Comparison of ENCODE assay signal across 13 cellular contexts in the genomic region with DNA sequence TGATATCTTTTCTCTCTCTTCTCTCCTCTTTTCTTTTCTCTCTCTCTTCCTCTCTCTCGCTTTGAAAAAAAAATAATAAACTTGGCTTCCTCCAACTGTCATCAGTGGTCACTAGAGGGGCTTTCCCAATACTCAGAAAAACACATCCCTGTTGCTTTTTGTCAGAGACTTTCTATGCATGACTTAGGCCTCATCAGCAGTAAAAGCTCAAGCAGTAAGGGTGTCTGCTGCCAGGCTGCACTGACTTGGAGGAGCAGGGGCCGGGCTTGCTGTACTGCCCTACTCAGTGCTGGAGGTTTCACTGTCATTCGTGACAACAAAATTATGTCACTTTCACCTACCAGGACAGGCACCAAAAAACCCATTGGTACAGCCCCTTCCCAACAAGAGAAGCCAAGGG.
DNase-seq lines count a peak whose midpoint lies in the region; ATAC-seq and TF ChIP-seq lines count a peak whose summit lies in the region.
"Had no signal": no experiment of that assay in that cellular context is flagged by ENCODE, and none has a peak within 500 bp of the region (broad histone marks: within the 10 kb centered on the region; RNA-seq: fewer than 3 reads in every experiment).

No MANE protein-coding gene starts in this region.

- H3K4me3 ChIP-seq in HEK293 (ENCODE audit: low read depth, low read length) (no peak overlapping the region), SK-N-SH (ENCODE audit: low read depth in 2 of 2, low read length in 1 of 2) (no peak overlapping the region)
- H3K4me3 ChIP-seq: esophagus muscularis mucosa, testis had no signal

- peaks cover 5% of the 10 kb centered on the region; the same call in 1 of the 2 replicates for H3K4me1 ChIP-seq in HEK293 (ENCODE audit: control insufficient read depth, insufficient read depth, low read length)
- H3K4me1 ChIP-seq in SK-N-SH (ENCODE audit: control insufficient read depth in 1 of 2, insufficient read depth in 2 of 2, low read depth in 1 of 2, low read length in 1 of 2) = peaks cover 0 to 14% of the 10 kb centered on the region in 2 experiments; a peak in 2 of 4 replicates
- H3K4me1 ChIP-seq: esophagus muscularis mucosa, testis had no signal

- H3K9me3 Mint-ChIP-seq in activated T-cell treated with anti-CD3 and anti-CD28 coated beads, Interleukin-2, amount 50 U/mL, for 72 hours = no peaks in the 10 kb centered on the region
- H3K9me3 Mint-ChIP-seq in activated T-cell treated with anti-CD3 and anti-CD28 coated beads, Interleukin-2, amount 50 U/mL, for 4 hours = no peaks in the 10 kb centered on the region
- H3K9me3 Mint-ChIP-seq in T-cell = no peaks in the 10 kb centered on the region

- H3F3A ChIP-seq in SK-N-SH (replicated peaks; ENCODE audit: insufficient read depth) = peaks cover 10% of the 10 kb centered on the region

- no peak overlapping the region for H2AFZ ChIP-seq in SK-N-SH (ENCODE audit: low read depth)

- H3K79me2 ChIP-seq in SK-N-SH (ENCODE audit: insufficient read depth) = no peaks in the 10 kb centered on the region

- no peak overlapping the region for H3K9ac ChIP-seq in SK-N-SH

- no peaks in the 10 kb centered on the region for H3K27me3 Mint-ChIP-seq in activated T-cell treated with anti-CD3 and anti-CD28 coated beads, Interleukin-2, amount 50 U/mL, for 72 hours (ENCODE audit: low read depth)
- H3K27me3 Mint-ChIP-seq in activated T-cell treated with anti-CD3 and anti-CD28 coated beads, Interleukin-2, amount 50 U/mL, for 4 hours (ENCODE audit: low read depth) = peaks cover under 1% of the 10 kb centered on the region
- H3K27me3 Mint-ChIP-seq in T-cell = peaks cover 2 to 4% of the 10 kb centered on the region in 2 donors

- DNase-seq in activated T-cell treated with anti-CD3 and anti-CD28 coated beads, Interleukin-2, amount 50 U/mL, for 72 hours = no peak
- no peak for DNase-seq in activated T-cell treated with anti-CD3 and anti-CD28 coated beads, Interleukin-2, amount 50 U/mL, for 4 hours
- DNase-seq in stimulated activated naive CD8-positive, alpha-beta T cell treated with anti-CD3 and anti-CD28 coated beads, Interleukin-15, Interleukin-2, amounts not matched to agents 100 U/mL and 50 U/mL, for 24 hours = no peak
- DNase-seq in activated T-cell treated with anti-CD3 and anti-CD28 coated beads, Interleukin-2, amount 50 U/mL, for 48 hours = no peak
- DNase-seq in SK-N-SH = no peak
- DNase-seq in T-cell = no peak
- DNase-seq: activated effector memory CD4-positive, alpha-beta T cell treated with Interleukin-2 at 50 U/mL for 16 hours; caudate nucleus; midbrain; testis had no signal

- H3K36me3 Mint-ChIP-seq in activated T-cell treated with anti-CD3 and anti-CD28 coated beads, Interleukin-2, amount 50 U/mL, for 72 hours (ENCODE audit: insufficient read depth in 2 of 2) = no peaks in the 10 kb centered on the region
- no peaks in the 10 kb centered on the region for H3K36me3 Mint-ChIP-seq in activated T-cell treated with anti-CD3 and anti-CD28 coated beads, Interleukin-2, amount 50 U/mL, for 4 hours (ENCODE audit: insufficient read depth)
- no peaks in the 10 kb centered on the region for H3K36me3 Mint-ChIP-seq in T-cell

- no peaks in the 10 kb centered on the region for H4K20me1 ChIP-seq in SK-N-SH (ENCODE audit: insufficient read depth)

- H3K27ac ChIP-seq in HEK293 (ENCODE audit: extremely low read depth, low read depth, low read length) (no peak overlapping the region), SK-N-SH (ENCODE audit: low read depth in 2 of 2, low read length in 1 of 2) (no peak overlapping the region)
- H3K27ac ChIP-seq: esophagus muscularis mucosa, testis had no signal

- H3K9me2 ChIP-seq in SK-N-SH = no peaks in the 10 kb centered on the region

- no peak for TF ChIP-seq EP300 in SK-N-SH (IDR thresholded peaks at IDR 0.05; ENCODE audit: borderline replicate concordance in 1 of 2, low read depth in 1 of 2, low read length in 1 of 2)

- TF ChIP-seq RAD21 in SK-N-SH (IDR thresholded peaks at IDR 0.05; ENCODE audit: low read length) = no peak

- H3K36me3 ChIP-seq in HEK293 (ENCODE audit: control insufficient read depth in 2 of 2, insufficient read depth in 1 of 2, low read length in 2 of 2) = no peaks in the 10 kb centered on the region
- no peaks in the 10 kb centered on the region for H3K36me3 ChIP-seq in SK-N-SH (replicated peaks in 1 of 2; ENCODE audit: control insufficient read depth in 1 of 2, insufficient read depth in 2 of 2, low read length in 1 of 2)
- H3K36me3 ChIP-seq: esophagus muscularis mucosa had no signal

- peak overlapping the region in 1 of 2 donors; percentile 36 for H3K4me3 Mint-ChIP-seq in activated T-cell treated with anti-CD3 and anti-CD28 coated beads, Interleukin-2, amount 50 U/mL, for 72 hours
- no peak overlapping the region for H3K4me3 Mint-ChIP-seq in activated T-cell treated with anti-CD3 and anti-CD28 coated beads, Interleukin-2, amount 50 U/mL, for 4 hours
- H3K4me3 Mint-ChIP-seq in T-cell = no peak overlapping the region

- H3K27me3 ChIP-seq in SK-N-SH (ENCODE audit: insufficient read depth) = no peaks in the 10 kb centered on the region
- H3K27me3 ChIP-seq: esophagus muscularis mucosa, testis had no signal

- H3K4me1 Mint-ChIP-seq in activated T-cell treated with anti-CD3 and anti-CD28 coated beads, Interleukin-2, amount 50 U/mL, for 72 hours (ENCODE audit: low read depth) = peaks cover 23% of the 10 kb centered on the region
- H3K4me1 Mint-ChIP-seq in activated T-cell treated with anti-CD3 and anti-CD28 coated beads, Interleukin-2, amount 50 U/mL, for 4 hours (ENCODE audit: low read depth) = peaks cover 1% of the 10 kb centered on the region
- no peaks in the 10 kb centered on the region for H3K4me1 Mint-ChIP-seq in T-cell

- TF ChIP-seq CTCF in HEK293 (tag by site-specific recombination; IDR thresholded peaks at IDR 0.05) (no peak), SK-N-SH (IDR thresholded peaks at IDR 0.05) (no peak)

- CTCF ChIA-PET in HEK293 (lab: Yijun Ruan, JAX) (interaction anchor here (0.6 to 1.1 kb wide), 2 partner anchors 22 to 550 kb away, joined by 3 to 4 read pairs; no protein-coding TSS in a partner anchor), SK-N-SH (lab: Yijun Ruan, JAX) (interaction anchor here (1.5 kb wide), 1 partner anchor 13 kb away, joined by 5 read pairs; no protein-coding TSS in a partner anchor), T-cell (lab: Charles Lee) (no interaction called here)

- peak; percentile 31 to 53 for ATAC-seq in activated T-cell treated with anti-CD3 and anti-CD28 coated beads, Interleukin-2, amount 50 U/mL, for 72 hours (replicated peaks in 1 of 2)
- ATAC-seq in activated T-cell treated with anti-CD3 and anti-CD28 coated beads, Interleukin-2, amount 50 U/mL, for 4 hours = no peak
- ATAC-seq in HG03439 (IDR thresholded peaks at IDR 0.05; ENCODE audit: unreplicated experiment) = peak; percentile 67
- ATAC-seq in stimulated activated naive CD8-positive, alpha-beta T cell treated with anti-CD3 and anti-CD28 coated beads, Interleukin-15, Interleukin-2, amounts not matched to agents 100 U/mL and 50 U/mL, for 24 hours = peak; percentile 51
- ATAC-seq in T-cell (replicated peaks in 1 of 4) = no peak

- H3K9me3 ChIP-seq in HEK293 (ENCODE audit: control insufficient read depth, insufficient read depth, low read depth, low read length) = no peaks in the 10 kb centered on the region
- peaks cover 3% of the 10 kb centered on the region; the same call in 1 of the 2 replicates for H3K9me3 ChIP-seq in SK-N-SH
- H3K9me3 ChIP-seq: esophagus muscularis mucosa, testis had no signal

- WGBS in SK-N-SH (ENCODE audit: low lambda C conversion rate) = 84% methylated on average over 3 of the region's 3 CpGs

- no peak overlapping the region for H3K4me2 ChIP-seq in SK-N-SH

- POLR2A ChIA-PET in HEK293 (lab: Yijun Ruan, JAX) (no interaction called here), SK-N-SH (lab: Yijun Ruan, JAX) (no interaction called here), T-cell (lab: Charles Lee) (no interaction called here)

- H3K27ac Mint-ChIP-seq in activated T-cell treated with anti-CD3 and anti-CD28 coated beads, Interleukin-2, amount 50 U/mL, for 72 hours = peak overlapping the region; percentile 81
- no peak overlapping the region for H3K27ac Mint-ChIP-seq in T-cell

TF ChIP-seq in HEK293, 187 proteins besides CTCF, POLR2A, EP300 and RAD21:
- peak; percentile 44; the same call in 1 of the 2 replicates for TF ChIP-seq PRDM1 (tag by site-specific recombination; IDR thresholded peaks at IDR 0.05)
- no peak for TF ChIP-seq ZNF596 (tag by site-specific recombination; IDR thresholded peaks at IDR 0.05)

TF ChIP-seq in SK-N-SH, 30 proteins besides CTCF, POLR2A, EP300 and RAD21 (continues in another document):
- TF ChIP-seq RXRA (IDR thresholded peaks at IDR 0.05; ENCODE audit: borderline replicate concordance, low read depth) = no peak
- TF ChIP-seq, protein P1, sequence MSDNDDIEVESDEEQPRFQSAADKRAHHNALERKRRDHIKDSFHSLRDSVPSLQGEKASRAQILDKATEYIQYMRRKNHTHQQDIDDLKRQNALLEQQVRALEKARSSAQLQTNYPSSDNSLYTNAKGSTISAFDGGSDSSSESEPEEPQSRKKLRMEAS (IDR thresholded peaks at IDR 0.05; ENCODE audit: low read depth) = no peak
- TF ChIP-seq, protein P2, sequence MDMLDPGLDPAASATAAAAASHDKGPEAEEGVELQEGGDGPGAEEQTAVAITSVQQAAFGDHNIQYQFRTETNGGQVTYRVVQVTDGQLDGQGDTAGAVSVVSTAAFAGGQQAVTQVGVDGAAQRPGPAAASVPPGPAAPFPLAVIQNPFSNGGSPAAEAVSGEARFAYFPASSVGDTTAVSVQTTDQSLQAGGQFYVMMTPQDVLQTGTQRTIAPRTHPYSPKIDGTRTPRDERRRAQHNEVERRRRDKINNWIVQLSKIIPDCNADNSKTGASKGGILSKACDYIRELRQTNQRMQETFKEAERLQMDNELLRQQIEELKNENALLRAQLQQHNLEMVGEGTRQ (IDR thresholded peaks at IDR 0.05; ENCODE audit: borderline replicate concordance, low read depth, low read length) = no peak
- TF ChIP-seq NFIC (IDR thresholded peaks at IDR 0.05; ENCODE audit: borderline replicate concordance) = no peak

Comparison
In these comparisons a context has a peak if more than half of its experiments do, and no peak if none do; other contexts are left out.
1. ATAC-seq: peak in activated T-cell treated with anti-CD3 and anti-CD28 coated beads, Interleukin-2, amount 50 U/mL, for 72 hours (2 of 2), HG03439 (single experiment) and stimulated activated naive CD8-positive, alpha-beta T cell treated with anti-CD3 and anti-CD28 coated beads, Interleukin-15, Interleukin-2, amounts not matched to agents 100 U/mL and 50 U/mL, for 24 hours (single experiment); none in activated T-cell treated with anti-CD3 and anti-CD28 coated beads, Interleukin-2, amount 50 U/mL, for 4 hours (0 of 2) and T-cell (0 of 4).
2. CTCF ChIA-PET loops: an anchor here in HEK293 (0.6 to 1.1 kb wide) and SK-N-SH (1.5 kb wide); none called in T-cell.